1 cellular context compared by ENCODE assay signal in genomic region chr18:12838178-12838634, GRCh38.
TF ChIP-seq lines count a peak whose summit lies in the region.

No MANE protein-coding gene starts in this region.

TF ChIP-seq in HepG2, 621 proteins besides CTCF, POLR2A, EP300 and RAD21 (continued from another document):
- peak; percentile 87 for TF ChIP-seq PRDM10 (CRISPR knock-in tag; IDR thresholded peaks at IDR 0.05; ENCODE audit: low read depth)
- TF ChIP-seq ZNF331 (CRISPR knock-in tag; IDR thresholded peaks at IDR 0.05), result peak; percentile 49; the same call in 1 of the 2 replicates
- 0 out of 2 replicates have a peak, but pooled peaks have one; percentile 17 for TF ChIP-seq HDAC2 (CRISPR knock-in tag; IDR thresholded peaks at IDR 0.05)
- TF ChIP-seq HNF4A (CRISPR knock-in tag; IDR thresholded peaks at IDR 0.05), result 0 out of 2 replicates have a peak, but pooled peaks have one; percentile 11
- no peak for TF ChIP-seq SOX13 (IDR thresholded peaks at IDR 0.05)
- peak in 1 of 2 experiments; percentile 30; a peak in 1 of 4 replicates for TF ChIP-seq SOX13 (CRISPR knock-in tag; conservative IDR thresholded peaks at IDR 0.05 in 1 of 2, IDR thresholded peaks at IDR 0.05 in 1 of 2)
- no peak for TF ChIP-seq SETDB1 (CRISPR knock-in tag; IDR thresholded peaks at IDR 0.05; ENCODE audit: borderline replicate concordance)
- no peak for TF ChIP-seq CREB1 (IDR thresholded peaks at IDR 0.05)
- TF ChIP-seq CREB1 (CRISPR knock-in tag; IDR thresholded peaks at IDR 0.05), result 0 out of 2 replicates have a peak, but pooled peaks have one; percentile 33
- peak; percentile 35; the same call in 1 of the 2 replicates for TF ChIP-seq ZNF292 (CRISPR knock-in tag; IDR thresholded peaks at IDR 0.05; ENCODE audit: borderline replicate concordance, low read depth)
- no peak for TF ChIP-seq HNF1B (CRISPR knock-in tag; IDR thresholded peaks at IDR 0.05)
- peak; percentile 63 for TF ChIP-seq SALL1 (CRISPR knock-in tag; IDR thresholded peaks at IDR 0.05)
